1 cellular context compared by ENCODE assay signal in the genomic region with DNA sequence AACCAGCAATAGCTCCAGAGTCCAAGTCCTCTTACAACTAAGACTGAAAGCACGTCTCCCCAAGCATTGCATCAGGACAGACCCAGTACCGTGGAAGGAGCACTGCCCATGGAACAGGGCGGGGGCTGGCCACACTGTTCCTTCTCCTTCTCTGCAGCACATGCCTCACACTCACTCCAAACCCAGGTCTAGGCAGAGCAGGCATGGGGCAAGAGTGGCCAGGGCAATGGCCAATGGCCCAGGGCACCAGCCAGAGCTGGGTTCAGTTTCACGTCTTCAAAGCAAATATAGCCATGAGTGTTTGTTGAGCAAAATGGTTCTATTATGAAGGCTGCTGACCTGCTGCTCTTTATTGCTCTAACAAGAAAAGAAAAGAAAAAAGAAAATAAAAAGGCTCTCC.
TF ChIP-seq lines count a peak whose summit lies in the region.

No MANE protein-coding gene starts in this region.

TF ChIP-seq in GM23338, 12 proteins besides CTCF, POLR2A, EP300 and RAD21 (continued from another document):
- TF ChIP-seq ETS1 (IDR thresholded peaks at IDR 0.05), result no peak
- TF ChIP-seq NANOG (IDR thresholded peaks at IDR 0.05; ENCODE audit: borderline replicate concordance), result no peak
- TF ChIP-seq ZNF114 (CRISPR knock-in tag; IDR thresholded peaks at IDR 0.05), result no peak
- no peak for TF ChIP-seq STAT1 (IDR thresholded peaks at IDR 0.05; ENCODE audit: unreplicated experiment)
- TF ChIP-seq ZNF462 (CRISPR knock-in tag; IDR thresholded peaks at IDR 0.05), result no peak
- TF ChIP-seq POLR2AphosphoS5 (IDR thresholded peaks at IDR 0.05; ENCODE audit: low read depth), result no peak
- TF ChIP-seq JUNB (IDR thresholded peaks at IDR 0.05; ENCODE audit: unreplicated experiment), result no peak
